8 cellular contexts compared by ENCODE assay signal in the genomic region with DNA sequence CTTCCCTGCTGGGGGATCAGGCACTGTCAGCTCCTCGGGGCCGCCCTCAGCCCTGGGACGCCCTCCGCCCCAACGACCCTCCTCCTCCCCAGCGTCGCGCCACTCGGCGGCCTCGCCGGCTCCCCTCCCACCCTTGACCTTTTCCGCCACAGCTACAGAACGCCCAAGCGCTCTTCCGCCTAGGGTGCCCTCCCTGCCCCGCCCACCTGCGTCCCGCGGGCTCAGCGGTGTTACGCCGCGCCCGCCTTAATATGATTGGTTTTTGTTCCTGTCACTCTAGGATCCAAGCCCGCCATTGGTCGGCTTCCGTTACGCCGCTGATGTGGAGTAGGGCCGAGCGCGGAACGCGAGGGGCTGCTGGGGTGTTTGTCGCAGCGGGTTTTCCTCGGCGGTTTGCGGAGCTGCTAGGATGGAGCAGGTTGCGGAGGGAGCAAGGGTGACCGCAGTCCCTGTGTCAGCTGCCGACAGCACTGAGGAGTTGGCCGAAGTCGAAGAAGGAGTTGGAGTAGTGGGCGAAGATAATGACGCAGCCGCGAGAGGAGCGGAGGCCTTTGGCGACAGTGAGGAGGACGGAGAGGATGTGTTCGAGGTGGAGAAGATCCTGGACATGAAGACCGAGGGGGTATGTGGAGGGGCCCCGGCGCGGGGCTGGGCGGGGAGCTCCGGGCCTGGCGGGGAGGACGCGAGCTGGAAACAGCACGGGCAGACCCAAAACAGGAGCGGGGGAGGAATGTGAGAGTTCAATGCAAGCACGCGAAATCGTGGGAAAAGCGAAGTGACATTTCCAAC. TPM values are rescaled to one million over a fixed set of nuclear protein-coding genes. Genes with fewer than 3 reads are reported as not detected.
DNase-seq lines count a peak whose midpoint lies in the region; ATAC-seq lines count a peak whose summit lies in the region.

A gene with protein sequence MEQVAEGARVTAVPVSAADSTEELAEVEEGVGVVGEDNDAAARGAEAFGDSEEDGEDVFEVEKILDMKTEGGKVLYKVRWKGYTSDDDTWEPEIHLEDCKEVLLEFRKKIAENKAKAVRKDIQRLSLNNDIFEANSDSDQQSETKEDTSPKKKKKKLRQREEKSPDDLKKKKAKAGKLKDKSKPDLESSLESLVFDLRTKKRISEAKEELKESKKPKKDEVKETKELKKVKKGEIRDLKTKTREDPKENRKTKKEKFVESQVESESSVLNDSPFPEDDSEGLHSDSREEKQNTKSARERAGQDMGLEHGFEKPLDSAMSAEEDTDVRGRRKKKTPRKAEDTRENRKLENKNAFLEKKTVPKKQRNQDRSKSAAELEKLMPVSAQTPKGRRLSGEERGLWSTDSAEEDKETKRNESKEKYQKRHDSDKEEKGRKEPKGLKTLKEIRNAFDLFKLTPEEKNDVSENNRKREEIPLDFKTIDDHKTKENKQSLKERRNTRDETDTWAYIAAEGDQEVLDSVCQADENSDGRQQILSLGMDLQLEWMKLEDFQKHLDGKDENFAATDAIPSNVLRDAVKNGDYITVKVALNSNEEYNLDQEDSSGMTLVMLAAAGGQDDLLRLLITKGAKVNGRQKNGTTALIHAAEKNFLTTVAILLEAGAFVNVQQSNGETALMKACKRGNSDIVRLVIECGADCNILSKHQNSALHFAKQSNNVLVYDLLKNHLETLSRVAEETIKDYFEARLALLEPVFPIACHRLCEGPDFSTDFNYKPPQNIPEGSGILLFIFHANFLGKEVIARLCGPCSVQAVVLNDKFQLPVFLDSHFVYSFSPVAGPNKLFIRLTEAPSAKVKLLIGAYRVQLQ (plus strand): TSS at position 320 of the 789 bp plus-strand sequence. CDS start 90 bp downstream, at position 410.

- peak within 1 kb of the TSS; percentile 97 for H3K4me2 ChIP-seq in mesendoderm (ENCODE audit: low read length)

- H3K79me2 ChIP-seq in mesendoderm (ENCODE audit: control insufficient read depth, insufficient read depth, low read length), result peaks cover 11% of the 10 kb centered on the region

- peak within 1 kb of the TSS; percentile 96 for H3K23ac ChIP-seq in mesendoderm (ENCODE audit: low read length)

- H3K27me3 ChIP-seq in endocrine pancreas (ENCODE audit: control insufficient read depth, insufficient read depth, low read length) (no peaks in the 10 kb centered on the region), mesendoderm (ENCODE audit: insufficient read depth, low read length, poor library complexity) (no peaks in the 10 kb centered on the region)

- H2BK5ac ChIP-seq in mesendoderm (ENCODE audit: low read length), result no peak within 1 kb of the TSS

- H3K79me1 ChIP-seq in mesendoderm (ENCODE audit: low read length), result peaks cover 6% of the 10 kb centered on the region

- ATAC-seq in GM21360 (IDR thresholded peaks at IDR 0.05; ENCODE audit: unreplicated experiment), result peak; percentile 99

- H2BK120ac ChIP-seq in mesendoderm (ENCODE audit: low read depth, low read length), result no peak within 1 kb of the TSS

- H2AK5ac ChIP-seq in mesendoderm (ENCODE audit: low read length), result no peak within 1 kb of the TSS

- peak within 1 kb of the TSS; percentile 19 for H3K27ac ChIP-seq in mesendoderm (ENCODE audit: low read depth, low read length)

- peak within 1 kb of the TSS; percentile 95 for H3K56ac ChIP-seq in mesendoderm (ENCODE audit: low read length)

- peaks cover 3% of the 10 kb centered on the region for H3K4me1 ChIP-seq in endocrine pancreas (ENCODE audit: control insufficient read depth, insufficient read depth, low read length)
- no peaks in the 10 kb centered on the region for H3K4me1 ChIP-seq in mesendoderm (ENCODE audit: control insufficient read depth, low read depth, low read length)

- H3K18ac ChIP-seq in mesendoderm (ENCODE audit: low read length), result no peak within 1 kb of the TSS

- H3K4me3 ChIP-seq in endocrine pancreas (ENCODE audit: control insufficient read depth, insufficient read depth, low read length), result peak within 1 kb of the TSS; percentile 78
- H3K4me3 ChIP-seq in mesendoderm (ENCODE audit: low read length), result peak within 1 kb of the TSS; percentile 98

- H3K4ac ChIP-seq in mesendoderm (ENCODE audit: low read depth, low read length), result no peak within 1 kb of the TSS

- H3K9ac ChIP-seq in endocrine pancreas (ENCODE audit: control insufficient read depth, insufficient read depth, low read length), result peak within 1 kb of the TSS; percentile 32
- H3K9ac ChIP-seq in mesendoderm (ENCODE audit: low read length), result peak within 1 kb of the TSS; percentile 94

- H2BK15ac ChIP-seq in mesendoderm (replicated peaks; ENCODE audit: low read depth), result no peak within 1 kb of the TSS

- WGBS in mesendoderm (ENCODE audit: extremely low coverage, insufficient coverage, low lambda C conversion rate), result no CpG with 5 or more reads among the region's 68 CpGs

- no peaks in the 10 kb centered on the region for H3K9me3 ChIP-seq in endocrine pancreas (ENCODE audit: control insufficient read depth, low read length)

- H3K36me3 ChIP-seq in endocrine pancreas (ENCODE audit: control insufficient read depth, insufficient read depth, low read length) (no peaks in the 10 kb centered on the region), mesendoderm (ENCODE audit: control insufficient read depth, insufficient read depth, low read length) (no peaks in the 10 kb centered on the region)

- H4K5ac ChIP-seq in mesendoderm (ENCODE audit: low read length), result no peak within 1 kb of the TSS

- H4K8ac ChIP-seq in mesendoderm (ENCODE audit: low read depth, low read length), result peak within 1 kb of the TSS; percentile 56

- peak; percentile 100 for DNase-seq in COLO668 (lab: John Stamatoyannopoulos, UW; ENCODE audit: unreplicated experiment)
- peak; percentile 92 for DNase-seq in HT1080 (ENCODE audit: low read depth)
- peak; percentile 98 for DNase-seq in NOMO-1 treated with DMSO at 0.1 percent for 48 hours (lab: John Stamatoyannopoulos, UW; ENCODE audit: unreplicated experiment)
- DNase-seq in activated CD8-positive, alpha-beta memory T cell treated with anti-CD3 and anti-CD28 coated beads for 48 hours (ENCODE audit: low read depth in 2 of 3, low spot score in 2 of 3), result peak; percentile 69 to 90 (median 86)
- peak; percentile 97 for DNase-seq in mesendoderm
- DNase-seq in stimulated activated CD8-positive, alpha-beta memory T cell treated with anti-CD3 and anti-CD28 coated beads, Interleukin-15, amount 100 ng/mL, for 1 hour (ENCODE audit: low read depth), result peak; percentile 83

RNA-seq across cellular contexts. Expression of the gene that starts here (rescaled TPM):
- 8.4 and 8.5 TPM in 2 replicates for total RNA-seq in HT1080 (2014; rRNA removed; shearing (Covaris generic))
- 7.0 and 7.2 TPM in 2 replicates for polyA plus RNA-seq in HT1080 (2015; cell fraction: cytosol; rRNA removed)
- 18.6 and 22.8 TPM in 2 replicates for polyA plus RNA-seq in HT1080 (2015; cell fraction: nucleus; rRNA removed)
- polyA plus RNA-seq in mesendoderm (2013, experiment 1 of 2), result 22.8 TPM
- polyA plus RNA-seq in mesendoderm (2013, experiment 2 of 2), result 22.2 TPM

Comparison
In these comparisons a context has a peak if more than half of its experiments do, and no peak if none do; other contexts are left out.
1. Peak in every context shown above with its lines: DNase-seq, ATAC-seq, H3K4me3 ChIP-seq and H3K27ac ChIP-seq.